13 cellular contexts compared by ENCODE assay signal in the genomic region with DNA sequence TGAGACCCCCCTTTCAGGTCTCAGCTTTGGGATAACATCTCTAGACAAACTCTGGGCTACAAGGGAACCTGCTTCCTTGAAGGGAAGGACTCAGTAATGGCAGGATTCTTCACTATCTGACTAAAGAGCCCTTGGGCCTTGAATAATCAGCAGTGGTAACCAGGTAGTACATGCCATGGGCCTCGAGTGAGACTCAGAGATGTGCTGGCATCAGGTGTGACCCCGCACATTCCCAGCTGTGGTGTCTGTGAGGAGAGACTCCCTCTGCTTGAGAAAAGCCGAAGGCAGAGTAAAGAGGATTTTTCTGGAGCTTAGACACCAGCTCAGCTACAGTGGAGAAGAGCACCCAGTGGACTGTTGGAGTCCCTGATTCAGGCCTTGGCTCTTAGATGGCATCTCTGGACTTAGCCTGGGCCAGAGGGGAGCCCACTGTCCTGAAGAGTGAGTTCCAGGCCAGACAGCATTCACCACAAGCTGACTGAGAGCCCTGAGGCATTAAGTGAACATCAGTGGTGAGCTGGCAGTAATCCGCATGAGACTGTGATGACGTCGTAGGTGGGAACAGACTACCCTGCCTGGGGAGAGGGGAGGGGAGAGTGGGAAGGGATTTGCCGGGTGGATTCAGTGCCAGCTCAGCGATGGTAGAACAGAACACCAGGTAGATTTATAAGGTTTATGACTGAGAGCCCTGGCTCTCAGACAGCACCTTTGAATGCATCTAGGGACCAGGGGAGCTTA. TPM values are rescaled to one million over a fixed set of nuclear protein-coding genes. Genes with fewer than 3 reads are reported as not detected.
DNase-seq lines count a peak whose midpoint lies in the region; ATAC-seq and TF ChIP-seq lines count a peak whose summit lies in the region.
"Had no signal": no experiment of that assay in that cellular context is flagged by ENCODE, and none has a peak within 500 bp of the region (broad histone marks: within the 10 kb centered on the region; RNA-seq: fewer than 3 reads in every experiment).

No MANE protein-coding gene starts in this region.

- CTCF ChIA-PET in MCF 10A (lab: Yijun Ruan, JAX) = interaction anchor here (0.8 to 5.9 kb wide), 4 partner anchors 14 to 378 kb away, joined by 3 to 81 read pairs (median 10); no protein-coding TSS in a partner anchor

- H3K27me3 Mint-ChIP-seq in MCF 10A (ENCODE audit: insufficient read depth, unreplicated experiment) = no peaks in the 10 kb centered on the region
- peaks cover 0 to 5% of the 10 kb centered on the region in 2 donors for H3K27me3 Mint-ChIP-seq in stimulated activated naive B cell treated with anti-CD40 and anti-IgM and Interleukin-4, amounts not matched to agents 10 μg/mL and 1 μg/mL and 100 μg/mL, for 72 hours
- H3K27me3 Mint-ChIP-seq: activated naive CD8-positive, alpha-beta T cell had no signal

- H3K27ac Mint-ChIP-seq in MCF 10A (ENCODE audit: low read depth, unreplicated experiment) = peak overlapping the region; percentile 86
- H3K27ac Mint-ChIP-seq in stimulated activated naive B cell treated with anti-CD40 and anti-IgM and Interleukin-4, amounts not matched to agents 10 μg/mL and 1 μg/mL and 100 μg/mL, for 72 hours = no peak overlapping the region
- H3K27ac Mint-ChIP-seq: activated naive CD8-positive, alpha-beta T cell had no signal

- intact Hi-C loops in MCF 10A (cut with micrococcal nuclease) = loop anchor here (2.0 to 10.0 kb wide), 4 partner anchors 15 to 758 kb away; no protein-coding TSS in a partner anchor

- POLR2A ChIA-PET in MCF 10A (lab: Yijun Ruan, JAX) = interaction anchor here (0.5 to 6.7 kb wide), 5 partner anchors 12 to 604 kb away, joined by 3 to 124 read pairs (median 3); no protein-coding TSS in a partner anchor

- H3K4me3 Mint-ChIP-seq in MCF 10A (ENCODE audit: unreplicated experiment) = no peak overlapping the region
- no peak overlapping the region for H3K4me3 Mint-ChIP-seq in stimulated activated naive B cell treated with anti-CD40 and anti-IgM and Interleukin-4, amounts not matched to agents 10 μg/mL and 1 μg/mL and 100 μg/mL, for 72 hours
- H3K4me3 Mint-ChIP-seq: activated naive CD8-positive, alpha-beta T cell; naive B cell had no signal

- no peak for TF ChIP-seq CTCF in MCF 10A (IDR thresholded peaks at IDR 0.05; ENCODE audit: unreplicated experiment)

- H3K9me3 Mint-ChIP-seq in MCF 10A (ENCODE audit: unreplicated experiment) = no peaks in the 10 kb centered on the region
- no peaks in the 10 kb centered on the region for H3K9me3 Mint-ChIP-seq in stimulated activated naive B cell treated with anti-CD40 and anti-IgM and Interleukin-4, amounts not matched to agents 10 μg/mL and 1 μg/mL and 100 μg/mL, for 72 hours
- H3K9me3 Mint-ChIP-seq: naive B cell had no signal

- H3K4me1 Mint-ChIP-seq in MCF 10A (ENCODE audit: insufficient read depth, unreplicated experiment) = peaks cover 27% of the 10 kb centered on the region
- peaks cover 4 to 13% of the 10 kb centered on the region in 2 donors for H3K4me1 Mint-ChIP-seq in stimulated activated naive B cell treated with anti-CD40 and anti-IgM and Interleukin-4, amounts not matched to agents 10 μg/mL and 1 μg/mL and 100 μg/mL, for 72 hours

- in situ Hi-C loops in Caki2 (cut with HindIII; ENCODE audit: low pct_unique_long_range_greater_than_20kb, low sequenced_read_pairs) = no loop called here

- BruUV-seq in MCF 10A (replicated peaks; lab: Mats Ljungman, UMichigan) = TSS peak; percentile 60

- peaks cover 6% of the 10 kb centered on the region for H3K36me3 Mint-ChIP-seq in MCF 10A (ENCODE audit: insufficient read depth, unreplicated experiment)
- H3K36me3 Mint-ChIP-seq in stimulated activated naive B cell treated with anti-CD40 and anti-IgM and Interleukin-4, amounts not matched to agents 10 μg/mL and 1 μg/mL and 100 μg/mL, for 72 hours = peaks cover 0 to 8% of the 10 kb centered on the region in 2 donors
- H3K36me3 Mint-ChIP-seq: naive B cell had no signal

- peak; percentile 52 for DNase-seq in Caki2 (ENCODE audit: low read depth)
- peak; percentile 92 for DNase-seq in NCI-H82 (lab: John Stamatoyannopoulos, UW)
- DNase-seq in MCF 10A (ENCODE audit: unreplicated experiment) = peak; percentile 93
- DNase-seq in iris pigment epithelial cell (ENCODE audit: low read depth) = peak; percentile 87
- DNase-seq in DMS114 treated with DMSO at 0.1 percent for 48 hours (lab: John Stamatoyannopoulos, UW; ENCODE audit: unreplicated experiment) = no peak
- DNase-seq in GM03348 (ENCODE audit: low spot score) = no peak
- no peak for DNase-seq in stimulated activated naive B cell treated with anti-CD40 and anti-IgM and Interleukin-4, amounts not matched to agents 10 μg/mL and 1 μg/mL and 100 μg/mL, for 72 hours
- DNase-seq: activated CD4-positive, alpha-beta T cell treated with anti-CD3 and anti-CD28 coated beads, Interleukin-2, amount 50 U/mL, for 4 hours; effector memory CD4-positive, alpha-beta T cell; naive B cell; NCI-H446 treated with DMSO at 0.1 percent for 48 hours had no signal

- no peak for ATAC-seq in HG02763 (IDR thresholded peaks at IDR 0.05; ENCODE audit: unreplicated experiment)
- ATAC-seq in stimulated activated naive B cell treated with anti-CD40 and anti-IgM and Interleukin-4, amounts not matched to agents 10 μg/mL and 1 μg/mL and 100 μg/mL, for 72 hours (replicated peaks) = no peak

RNA-seq across cellular contexts. Expression of a gene that starts 5.3 kb away (rescaled TPM):
- 1.6 and 5.9 TPM in 2 replicates for total RNA-seq in Caki2 (2014; rRNA removed; shearing (Covaris generic); ENCODE audit: low replicate concordance)
- total RNA-seq in MCF 10A (2022) = 5.2 and 6.0 TPM in 2 replicates

Comparison
In these comparisons a context has a peak if more than half of its experiments do, and no peak if none do; other contexts are left out.
1. DNase-seq: peak in Caki2 (single experiment), NCI-H82 (single experiment), MCF 10A (single experiment) and iris pigment epithelial cell (single experiment); none in DMS114 treated with DMSO at 0.1 percent for 48 hours (single experiment), GM03348 (single experiment) and stimulated activated naive B cell treated with anti-CD40 and anti-IgM and Interleukin-4, amounts not matched to agents 10 μg/mL and 1 μg/mL and 100 μg/mL, for 72 hours (single experiment).